ENCODE assay signal across 26 cellular contexts in genomic region chr2:235463893-235464292, GRCh38. TPM values are rescaled to one million over a fixed set of nuclear protein-coding genes. Genes with fewer than 3 reads are reported as not detected.
DNase-seq lines count a peak whose midpoint lies in the region; ATAC-seq and TF ChIP-seq lines count a peak whose summit lies in the region.
"Had no signal": no experiment of that assay in that cellular context is flagged by ENCODE, and none has a peak within 500 bp of the region (broad histone marks: within the 10 kb centered on the region; RNA-seq: fewer than 3 reads in every experiment).

No MANE protein-coding gene starts in this region.

- H3K27me3 ChIP-seq in adrenal gland (no peaks in the 10 kb centered on the region), gastroesophageal sphincter (peaks cover 7% of the 10 kb centered on the region)

- DNase-seq in HUDEP-2 (lab: John Stamatoyannopoulos, UW; ENCODE audit: unreplicated experiment in 76 of 76): peak in 58 of 76 experiments; percentile 2 to 64 (median 40)
- DNase-seq in adrenal gland: peak; percentile 51 to 81 (median 78)
- DNase-seq in left cardiac atrium: peak; percentile 68
- peak; percentile 44 for DNase-seq in pons (ENCODE audit: low spot score)
- DNase-seq in NCI-H524 (lab: John Stamatoyannopoulos, UW): no peak
- DNase-seq in activated CD4-positive, alpha-beta T cell treated with anti-CD3 and anti-CD28 coated beads, Interleukin-2, amount 10 ng/mL, durations not matched to agents 24 days and 14 days: no peak
- DNase-seq: activated CD4-positive, alpha-beta T cell treated with anti-CD3 and anti-CD28 coated beads for 4 hours; activated CD8-positive, alpha-beta memory T cell treated with anti-CD3 and anti-CD28 coated beads, Interleukin-2, amount 10 ng/mL, durations not matched to agents 7 days and 5 days; activated naive CD4-positive, alpha-beta T cell treated with anti-CD3 and anti-CD28 coated beads for 36 hours; activated T-cell treated with anti-CD3 and anti-CD28 coated beads, Interleukin-2, amount 50 U/mL, for 72 hours; amniotic stem cell; esophagus squamous epithelium; H9; Kasumi-1; kidney; NCI-H1048; NCI-H2081; NCI-H446 treated with DMSO at 0.1 percent for 48 hours; NK-92 treated with Interleukin-12 subunit alpha and Interleukin-12 subunit beta, amount 100 ng/mL, for 24 hours; occipital lobe; stimulated activated CD4-positive, alpha-beta T cell treated with anti-CD3 and anti-CD28 coated beads, Interleukin-4, amount 100 ng/mL, for 1 hour had no signal

- TF ChIP-seq EP300 in gastroesophageal sphincter (IDR thresholded peaks at IDR 0.05): no peak

- no peak overlapping the region for H3K4me3 Mint-ChIP-seq in activated CD4-positive, alpha-beta T cell treated with anti-CD3 and anti-CD28 coated beads, Interleukin-2, amount 10 ng/mL, durations not matched to agents 24 days and 14 days
- H3K4me3 Mint-ChIP-seq: activated CD8-positive, alpha-beta memory T cell treated with anti-CD3 and anti-CD28 coated beads, Interleukin-2, amount 10 ng/mL, durations not matched to agents 7 days and 5 days; activated naive CD4-positive, alpha-beta T cell treated with anti-CD3 and anti-CD28 coated beads for 36 hours; activated T-cell treated with anti-CD3 and anti-CD28 coated beads, Interleukin-2, amount 50 U/mL, for 72 hours; dendritic cell treated with granulocyte-macrophage colony-stimulating factor and Interleukin-4, amounts not matched to agents 40 ng/mL and 50 ng/mL, for 4 days; H9; memory B cell; stimulated activated memory B cell treated with anti-CD40 and anti-IgM and Interleukin-4, amounts not matched to agents 10 μg/mL and 1 μg/mL and 100 μg/mL, for 72 hours had no signal

- H3K4me3 ChIP-seq in adrenal gland: no peak overlapping the region
- H3K4me3 ChIP-seq in gastroesophageal sphincter: no peak overlapping the region
- H3K4me3 ChIP-seq: esophagus squamous epithelium, thoracic aorta had no signal

- TF ChIP-seq CTCF in adrenal gland (IDR thresholded peaks at IDR 0.05) (no peak), gastroesophageal sphincter (IDR thresholded peaks at IDR 0.05) (no peak)

- no peak for TF ChIP-seq POLR2A in adrenal gland (IDR thresholded peaks at IDR 0.05)
- TF ChIP-seq POLR2A in gastroesophageal sphincter (IDR thresholded peaks at IDR 0.05): no peak

- 48 to 65% (median 51%) methylated on average over 3 of the region's 3 CpGs for WGBS in adrenal gland, 4 donors
- 77 to 82% methylated on average over 2 to 3 of the region's 3 CpGs for WGBS in gastroesophageal sphincter (ENCODE audit: low coverage in 1 of 2), 2 donors

- H3K27ac Mint-ChIP-seq in activated CD4-positive, alpha-beta T cell treated with anti-CD3 and anti-CD28 coated beads, Interleukin-2, amount 10 ng/mL, durations not matched to agents 24 days and 14 days: no peak overlapping the region
- H3K27ac Mint-ChIP-seq: activated CD8-positive, alpha-beta memory T cell treated with anti-CD3 and anti-CD28 coated beads, Interleukin-2, amount 10 ng/mL, durations not matched to agents 7 days and 5 days; activated naive CD4-positive, alpha-beta T cell treated with anti-CD3 and anti-CD28 coated beads for 36 hours; activated T-cell treated with anti-CD3 and anti-CD28 coated beads, Interleukin-2, amount 50 U/mL, for 72 hours; dendritic cell treated with granulocyte-macrophage colony-stimulating factor and Interleukin-4, amounts not matched to agents 40 ng/mL and 50 ng/mL, for 4 days; H9; memory B cell; stimulated activated memory B cell treated with anti-CD40 and anti-IgM and Interleukin-4, amounts not matched to agents 10 μg/mL and 1 μg/mL and 100 μg/mL, for 72 hours had no signal

- no peak overlapping the region for H3K27ac ChIP-seq in adrenal gland
- no peak overlapping the region for H3K27ac ChIP-seq in gastroesophageal sphincter
- H3K27ac ChIP-seq: esophagus squamous epithelium, thoracic aorta had no signal

- H3K36me3 Mint-ChIP-seq in activated CD4-positive, alpha-beta T cell treated with anti-CD3 and anti-CD28 coated beads, Interleukin-2, amount 10 ng/mL, durations not matched to agents 24 days and 14 days (ENCODE audit: low read depth): no peaks in the 10 kb centered on the region
- H3K36me3 Mint-ChIP-seq: activated CD8-positive, alpha-beta memory T cell treated with anti-CD3 and anti-CD28 coated beads, Interleukin-2, amount 10 ng/mL, durations not matched to agents 7 days and 5 days; memory B cell; stimulated activated memory B cell treated with anti-CD40 and anti-IgM and Interleukin-4, amounts not matched to agents 10 μg/mL and 1 μg/mL and 100 μg/mL, for 72 hours had no signal

- H3K36me3 ChIP-seq in adrenal gland (replicated peaks in 1 of 2) (no peaks in the 10 kb centered on the region), gastroesophageal sphincter (no peaks in the 10 kb centered on the region)
- H3K36me3 ChIP-seq: esophagus squamous epithelium, thoracic aorta had no signal

- peak; percentile 80 to 81 for ATAC-seq in left cardiac atrium
- no peak for ATAC-seq in gastroesophageal sphincter
- ATAC-seq: activated CD8-positive, alpha-beta memory T cell treated with anti-CD3 and anti-CD28 coated beads, Interleukin-2, amount 10 ng/mL, durations not matched to agents 7 days and 5 days; activated T-cell treated with anti-CD3 and anti-CD28 coated beads, Interleukin-2, amount 50 U/mL, for 72 hours; stimulated activated memory B cell treated with anti-CD40 and anti-IgM and Interleukin-4, amounts not matched to agents 10 μg/mL and 1 μg/mL and 100 μg/mL, for 72 hours had no signal

- H3K9me3 ChIP-seq in adrenal gland (replicated peaks in 1 of 3) (no peaks in the 10 kb centered on the region), gastroesophageal sphincter (no peaks in the 10 kb centered on the region)
- H3K9me3 ChIP-seq: esophagus squamous epithelium, thoracic aorta had no signal

- no peaks in the 10 kb centered on the region for H3K9me3 Mint-ChIP-seq in activated CD4-positive, alpha-beta T cell treated with anti-CD3 and anti-CD28 coated beads, Interleukin-2, amount 10 ng/mL, durations not matched to agents 24 days and 14 days
- H3K9me3 Mint-ChIP-seq: activated naive CD4-positive, alpha-beta T cell treated with anti-CD3 and anti-CD28 coated beads for 36 hours; activated T-cell treated with anti-CD3 and anti-CD28 coated beads, Interleukin-2, amount 50 U/mL, for 72 hours; dendritic cell treated with granulocyte-macrophage colony-stimulating factor and Interleukin-4, amounts not matched to agents 40 ng/mL and 50 ng/mL, for 4 days; H9; stimulated activated memory B cell treated with anti-CD40 and anti-IgM and Interleukin-4, amounts not matched to agents 10 μg/mL and 1 μg/mL and 100 μg/mL, for 72 hours had no signal

- intact Hi-C loops in adrenal gland (cut with DNase I): no loop called here
- intact Hi-C loops in left cardiac atrium (cut with DNase I): no loop called here
- intact Hi-C loops in activated CD4-positive, alpha-beta T cell treated with anti-CD3 and anti-CD28 coated beads, Interleukin-2, amount 10 ng/mL, durations not matched to agents 24 days and 14 days (cut with micrococcal nuclease): no loop called here

- H3K27me3 Mint-ChIP-seq in activated CD4-positive, alpha-beta T cell treated with anti-CD3 and anti-CD28 coated beads, Interleukin-2, amount 10 ng/mL, durations not matched to agents 24 days and 14 days: no peaks in the 10 kb centered on the region
- H3K27me3 Mint-ChIP-seq: activated CD8-positive, alpha-beta memory T cell treated with anti-CD3 and anti-CD28 coated beads, Interleukin-2, amount 10 ng/mL, durations not matched to agents 7 days and 5 days had no signal

- H3K4me1 Mint-ChIP-seq in activated CD4-positive, alpha-beta T cell treated with anti-CD3 and anti-CD28 coated beads, Interleukin-2, amount 10 ng/mL, durations not matched to agents 24 days and 14 days: no peaks in the 10 kb centered on the region
- H3K4me1 Mint-ChIP-seq: activated CD8-positive, alpha-beta memory T cell treated with anti-CD3 and anti-CD28 coated beads, Interleukin-2, amount 10 ng/mL, durations not matched to agents 7 days and 5 days; memory B cell; stimulated activated memory B cell treated with anti-CD40 and anti-IgM and Interleukin-4, amounts not matched to agents 10 μg/mL and 1 μg/mL and 100 μg/mL, for 72 hours had no signal

- H3K4me1 ChIP-seq in adrenal gland (replicated peaks in 1 of 2) (peaks cover 3 to 8% of the 10 kb centered on the region in 2 donors), gastroesophageal sphincter (peaks cover 0 to 6% (median 0%) of the 10 kb centered on the region in 3 donors)

RNA-seq across cellular contexts. Expression of gene AGAP1, which starts 29.9 kb away (rescaled TPM):
- total RNA-seq in adrenal gland (10 to 100 TPM; 12.9 to 29.6 (median 18.9) TPM), left cardiac atrium (10 to 100 TPM; 22.5 to 23.9 TPM), gastroesophageal sphincter (10 to 100 TPM; 33.7 to 55.2 (median 37.5) TPM)
- polyA plus RNA-seq in adrenal gland: 10 to 100 TPM in 1 of 3 donors, 1 to 10 TPM in 2; 5.3 to 11.0 (median 7.0) TPM
- total RNA-seq in activated CD4-positive, alpha-beta T cell treated with anti-CD3 and anti-CD28 coated beads, Interleukin-2, amount 10 ng/mL, durations not matched to agents 24 days and 14 days: 2.3 and 3.8 TPM in 2 replicates

Comparison
In these comparisons a context has a peak if more than half of its experiments do, and no peak if none do; other contexts are left out.
1. DNase-seq: peak in HUDEP-2 (58 of 76), adrenal gland (7 of 7), left cardiac atrium (single experiment) and pons (single experiment); none in NCI-H524 (0 of 2) and activated CD4-positive, alpha-beta T cell treated with anti-CD3 and anti-CD28 coated beads, Interleukin-2, amount 10 ng/mL, durations not matched to agents 24 days and 14 days (single experiment).